In genomic region chr11:2143652-2144548, GRCh38 we compare ENCODE assay signal across 13 cellular contexts. TPM values are rescaled to one million over a fixed set of nuclear protein-coding genes. Genes with fewer than 3 reads are reported as not detected.
DNase-seq lines count a peak whose midpoint lies in the region; ATAC-seq, FAIRE-seq and TF ChIP-seq lines count a peak whose summit lies in the region.
"Had no signal": no experiment of that assay in that cellular context is flagged by ENCODE, and none has a peak within 500 bp of the region (broad histone marks: within the 10 kb centered on the region; RNA-seq: fewer than 3 reads in every experiment).

No MANE protein-coding gene starts in this region.

- H3K27me3 Mint-ChIP-seq in endodermal cell (ENCODE audit: insufficient read depth): peaks cover 91% of the 10 kb centered on the region

- H3K9me3 ChIP-seq in endodermal cell (ENCODE audit: control insufficient read depth, low read length) (no peaks in the 10 kb centered on the region), psoas muscle (no peaks in the 10 kb centered on the region), PC-9 (ENCODE audit: insufficient read depth, low read depth) (no peaks in the 10 kb centered on the region)
- H3K9me3 ChIP-seq: MG63 had no signal

- no peak for FAIRE-seq in GM19239 (lab: Jason Lieb, UNC)

- TF ChIP-seq CTCF in endodermal cell (conservative IDR thresholded peaks at IDR 0.05) (peak; percentile 52), psoas muscle (IDR thresholded peaks at IDR 0.05) (no peak), PC-9 (conservative IDR thresholded peaks at IDR 0.05) (no peak)

- no peaks in the 10 kb centered on the region for H3K36me3 ChIP-seq in endodermal cell (ENCODE audit: control insufficient read depth, insufficient read depth, low read length)
- no peaks in the 10 kb centered on the region for H3K36me3 ChIP-seq in psoas muscle (ENCODE audit: insufficient read depth in 1 of 2, low read depth in 1 of 2)
- no peaks in the 10 kb centered on the region for H3K36me3 ChIP-seq in PC-9 (ENCODE audit: low read depth)
- H3K36me3 ChIP-seq: MG63 had no signal

- no peak overlapping the region for H2AFZ ChIP-seq in PC-9

- peaks cover 3% of the 10 kb centered on the region for H3K4me1 Mint-ChIP-seq in endodermal cell

- WGBS in endodermal cell (ENCODE audit: insufficient coverage in 1 of 2, insufficient read length in 1 of 2), 2 experiments: 3 to 4% methylated on average over 29 to 79 of the region's 79 CpGs
- WGBS in psoas muscle, 3 donors: 4 to 5% (median 5%) methylated on average over 71 to 79 of the region's 79 CpGs

- H3K4me2 ChIP-seq in PC-9: no peak overlapping the region

- peak in 3 of 4 donors; percentile 66 to 79 (median 73) for ATAC-seq in psoas muscle

- H3K4me3 Mint-ChIP-seq in endodermal cell: no peak overlapping the region
- H3K4me3 Mint-ChIP-seq: dendritic cell treated with granulocyte-macrophage colony-stimulating factor and Interleukin-4, amounts not matched to agents 40 ng/mL and 50 ng/mL, for 4 days had no signal

- H3F3A ChIP-seq in PC-9 (ENCODE audit: insufficient read depth, low read depth): peaks cover 16% of the 10 kb centered on the region

- no TSS peak for BruUV-seq in PC-9 (replicated peaks; lab: Mats Ljungman, UMichigan)

- DNase-seq in NCI-H2196 (lab: John Stamatoyannopoulos, UW; ENCODE audit: unreplicated experiment) (peak; percentile 24), NCI-H2196 treated with DMSO at 0.1 percent for 48 hours (lab: John Stamatoyannopoulos, UW; ENCODE audit: unreplicated experiment) (no peak), HT-29 (ENCODE audit: low spot score) (peak; percentile 60), endodermal cell (peak; percentile 64), psoas muscle (no peak), GF-D8 (lab: John Stamatoyannopoulos, UW) (no peak), GM19239 (ENCODE audit: insufficient read length, low spot score) (no peak), PC-9 (no peak)
- DNase-seq: MG63, midbrain, NCI-H524 treated with DMSO at 0.1 percent for 48 hours had no signal

- intact Hi-C loops in psoas muscle (cut with DNase I): no loop called here
- intact Hi-C loops in PC-9 (cut with micrococcal nuclease; ENCODE audit: unreplicated experiment): no loop called here

- no peak overlapping the region for H3K27ac Mint-ChIP-seq in endodermal cell
- H3K27ac Mint-ChIP-seq: dendritic cell treated with granulocyte-macrophage colony-stimulating factor and Interleukin-4, amounts not matched to agents 40 ng/mL and 50 ng/mL, for 4 days had no signal

- POLR2A ChIA-PET in PC-9 (lab: Charles Lee; ENCODE audit: unreplicated experiment): interaction anchor here (0.6 kb wide), 1 partner anchor 67 kb away, joined by 19 read pairs; no protein-coding TSS in a partner anchor

- no peak overlapping the region for H3K27ac ChIP-seq in endodermal cell (ENCODE audit: low read depth, low read length)
- H3K27ac ChIP-seq in psoas muscle: no peak overlapping the region
- H3K27ac ChIP-seq in PC-9: no peak overlapping the region

- no peaks in the 10 kb centered on the region for H3K79me2 ChIP-seq in PC-9 (ENCODE audit: low read depth)

- no peaks in the 10 kb centered on the region for H3K9me3 Mint-ChIP-seq in endodermal cell
- H3K9me3 Mint-ChIP-seq: dendritic cell treated with granulocyte-macrophage colony-stimulating factor and Interleukin-4, amounts not matched to agents 40 ng/mL and 50 ng/mL, for 4 days had no signal

- H3K9ac ChIP-seq in endodermal cell (ENCODE audit: extremely low read depth, low read length, poor library complexity, severe bottlenecking): no peak overlapping the region

- no peaks in the 10 kb centered on the region for H3K36me3 Mint-ChIP-seq in endodermal cell (ENCODE audit: low read depth)

- no peaks in the 10 kb centered on the region for H4K20me1 ChIP-seq in PC-9 (ENCODE audit: insufficient read depth)

- H3K9me2 ChIP-seq in PC-9 (ENCODE audit: insufficient read depth): no peaks in the 10 kb centered on the region

- H3K4me1 ChIP-seq in endodermal cell (ENCODE audit: control insufficient read depth, insufficient read depth, low read length): no peaks in the 10 kb centered on the region
- H3K4me1 ChIP-seq in psoas muscle: peaks cover 8% of the 10 kb centered on the region
- peaks cover 13% of the 10 kb centered on the region for H3K4me1 ChIP-seq in PC-9 (replicated peaks; ENCODE audit: insufficient read depth)

- H3K27me3 ChIP-seq in endodermal cell (ENCODE audit: control insufficient read depth, insufficient read depth, low read length, poor library complexity, severe bottlenecking): peaks cover 95% of the 10 kb centered on the region
- peaks cover 5 to 72% (median 31%) of the 10 kb centered on the region in 3 donors for H3K27me3 ChIP-seq in psoas muscle (ENCODE audit: insufficient read depth in 3 of 3, low read length in 2 of 3)
- peaks cover 15% of the 10 kb centered on the region; the same call in 1 of the 2 replicates for H3K27me3 ChIP-seq in PC-9 (ENCODE audit: insufficient read depth, low read depth)

- H3K4me3 ChIP-seq in endodermal cell (ENCODE audit: low read length) (no peak overlapping the region), psoas muscle (peak overlapping the region; percentile 49), PC-9 (no peak overlapping the region)
- H3K4me3 ChIP-seq: MG63 had no signal

- CTCF ChIA-PET in PC-9 (lab: Charles Lee): interaction anchor here (0.8 kb wide), 1 partner anchor 107 kb away, joined by 5 read pairs; no protein-coding TSS in a partner anchor

RNA-seq across cellular contexts. Expression of gene IGF2, which starts 4.7 kb away (rescaled TPM):
- 9.9 and 11.4 TPM in 2 replicates for total RNA-seq in HT-29 (2014; rRNA removed; shearing (Covaris generic))
- 1 to 10 TPM in 1 of 2 donors, under 1 TPM in 1; 0.80 to 5.1 TPM for total RNA-seq in endodermal cell
- 28.1 TPM for polyA plus RNA-seq in endodermal cell (2013, experiment 1 of 2)
- polyA plus RNA-seq in endodermal cell (2013, experiment 2 of 2): 20.1 TPM
- total RNA-seq in psoas muscle: 100 to 1,000 TPM in 3 of 4 donors, 10 to 100 TPM in 1; 60.2 to 471 (median 119) TPM
- 10 to 100 TPM in 2 of 3 donors, 1 to 10 TPM in 1; 5.9 to 38.4 (median 14.6) TPM for polyA plus RNA-seq in psoas muscle
- 0.15 and 0.24 TPM in 2 replicates for total RNA-seq in PC-9 (2021)
- total RNA-seq: T-helper 2 cell treated with Interferon-gamma antibody and Interleukin-4, amounts not matched to agents 100 ng/mL and 5 ng/mL, for 36 hours had no signal

RNA-seq across cellular contexts. Expression of gene INS, which starts 17.1 kb away (rescaled TPM):
- not detected in 2 replicates for total RNA-seq in HT-29 (2014; rRNA removed; shearing (Covaris generic))
- total RNA-seq in endodermal cell (not detected), psoas muscle (not detected), PC-9 (2021) (not detected in 2 replicates)
- polyA plus RNA-seq in endodermal cell (2013, experiment 1 of 2): not detected
- not detected for polyA plus RNA-seq in endodermal cell (2013, experiment 2 of 2)
- polyA plus RNA-seq in psoas muscle: 1 to 10 TPM in 1 of 3 donors, under 1 TPM in 1, not detected in 1; 0.65 to 2.8 TPM
- total RNA-seq: T-helper 2 cell treated with Interferon-gamma antibody and Interleukin-4, amounts not matched to agents 100 ng/mL and 5 ng/mL, for 36 hours had no signal

RNA-seq across cellular contexts. Expression of gene TH, which starts 27.7 kb away (rescaled TPM):
- 1.8 and 3.4 TPM in 2 replicates for total RNA-seq in HT-29 (2014; rRNA removed; shearing (Covaris generic))
- total RNA-seq in endodermal cell: not detected
- polyA plus RNA-seq in endodermal cell (2013, experiment 1 of 2): 44.8 TPM
- polyA plus RNA-seq in endodermal cell (2013, experiment 2 of 2): 37.3 TPM
- under 1 TPM in 1 of 4 donors, not detected in 3; 0.34 TPM for total RNA-seq in psoas muscle
- polyA plus RNA-seq in psoas muscle: under 1 TPM in 1 of 3 donors, not detected in 2; 0.16 TPM
- total RNA-seq in PC-9 (2021): 2.2 and 2.5 TPM in 2 replicates
- total RNA-seq: T-helper 2 cell treated with Interferon-gamma antibody and Interleukin-4, amounts not matched to agents 100 ng/mL and 5 ng/mL, for 36 hours had no signal

Comparison
In these comparisons a context has a peak if more than half of its experiments do, and no peak if none do; other contexts are left out.
1. DNase-seq: peak in NCI-H2196 (single experiment), HT-29 (single experiment) and endodermal cell (single experiment); none in NCI-H2196 treated with DMSO at 0.1 percent for 48 hours (single experiment), psoas muscle (0 of 2), GF-D8 (single experiment), GM19239 (single experiment) and PC-9 (0 of 2).